1 cellular context compared by ENCODE assay signal in genomic region chr19:5719961-5720790, GRCh38.
TF ChIP-seq lines count a peak whose summit lies in the region.

TSS of gene CATSPERD (plus strand) at chr19:5720637. CDS start at chr19:5720738, 101 bp downstream.
A gene with protein sequence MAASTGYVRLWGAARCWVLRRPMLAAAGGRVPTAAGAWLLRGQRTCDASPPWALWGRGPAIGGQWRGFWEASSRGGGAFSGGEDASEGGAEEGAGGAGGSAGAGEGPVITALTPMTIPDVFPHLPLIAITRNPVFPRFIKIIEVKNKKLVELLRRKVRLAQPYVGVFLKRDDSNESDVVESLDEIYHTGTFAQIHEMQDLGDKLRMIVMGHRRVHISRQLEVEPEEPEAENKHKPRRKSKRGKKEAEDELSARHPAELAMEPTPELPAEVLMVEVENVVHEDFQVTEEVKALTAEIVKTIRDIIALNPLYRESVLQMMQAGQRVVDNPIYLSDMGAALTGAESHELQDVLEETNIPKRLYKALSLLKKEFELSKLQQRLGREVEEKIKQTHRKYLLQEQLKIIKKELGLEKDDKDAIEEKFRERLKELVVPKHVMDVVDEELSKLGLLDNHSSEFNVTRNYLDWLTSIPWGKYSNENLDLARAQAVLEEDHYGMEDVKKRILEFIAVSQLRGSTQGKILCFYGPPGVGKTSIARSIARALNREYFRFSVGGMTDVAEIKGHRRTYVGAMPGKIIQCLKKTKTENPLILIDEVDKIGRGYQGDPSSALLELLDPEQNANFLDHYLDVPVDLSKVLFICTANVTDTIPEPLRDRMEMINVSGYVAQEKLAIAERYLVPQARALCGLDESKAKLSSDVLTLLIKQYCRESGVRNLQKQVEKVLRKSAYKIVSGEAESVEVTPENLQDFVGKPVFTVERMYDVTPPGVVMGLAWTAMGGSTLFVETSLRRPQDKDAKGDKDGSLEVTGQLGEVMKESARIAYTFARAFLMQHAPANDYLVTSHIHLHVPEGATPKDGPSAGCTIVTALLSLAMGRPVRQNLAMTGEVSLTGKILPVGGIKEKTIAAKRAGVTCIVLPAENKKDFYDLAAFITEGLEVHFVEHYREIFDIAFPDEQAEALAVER (minus strand): TSS chr19:5720146. CDS start chr19:5720132, 14 bp downstream.

TF ChIP-seq in HepG2, 621 proteins besides CTCF, POLR2A, EP300 and RAD21 (continued from another document and continues in another):
- TF ChIP-seq ZNF766 (CRISPR knock-in tag; IDR thresholded peaks at IDR 0.05; ENCODE audit: borderline replicate concordance) (peak; percentile 71; the same call in 1 of the 2 replicates), POGZ (CRISPR knock-in tag; IDR thresholded peaks at IDR 0.05) (peak; percentile 87), ZC3H13 (CRISPR knock-in tag; IDR thresholded peaks at IDR 0.05) (peak; percentile 97), ZNF619 (CRISPR knock-in tag; IDR thresholded peaks at IDR 0.05) (peak; percentile 82; the same call in 1 of the 2 replicates), ZNF430 (CRISPR knock-in tag; IDR thresholded peaks at IDR 0.05) (peak; percentile 95), JDP2 (CRISPR knock-in tag; IDR thresholded peaks at IDR 0.05; ENCODE audit: borderline replicate concordance) (no peak), ZBTB3 (CRISPR knock-in tag; IDR thresholded peaks at IDR 0.05; ENCODE audit: borderline replicate concordance, low read depth) (no peak; the same call in 1 of the 2 replicates), ZFP36L2 (CRISPR knock-in tag; IDR thresholded peaks at IDR 0.05) (no peak), ZNF720 (CRISPR knock-in tag; IDR thresholded peaks at IDR 0.05) (no peak), HMGA1 (CRISPR knock-in tag; conservative IDR thresholded peaks at IDR 0.05) (no peak), HOXA9 (CRISPR knock-in tag; IDR thresholded peaks at IDR 0.05; ENCODE audit: borderline replicate concordance) (peak; percentile 91), MIER2 (CRISPR knock-in tag; IDR thresholded peaks at IDR 0.05) (peak; percentile 60; the same call in 1 of the 2 replicates), ISL2 (CRISPR knock-in tag; IDR thresholded peaks at IDR 0.05) (peak; percentile 54; the same call in 1 of the 2 replicates), ZNF234 (CRISPR knock-in tag; conservative IDR thresholded peaks at IDR 0.05) (peak; percentile 87; the same call in 1 of the 2 replicates), ZNF878 (CRISPR knock-in tag; IDR thresholded peaks at IDR 0.05) (0 out of 2 replicates have a peak, but pooled peaks have one; percentile 77), ZNF563 (CRISPR knock-in tag; IDR thresholded peaks at IDR 0.05) (peak; percentile 78), ZNF607 (CRISPR knock-in tag; IDR thresholded peaks at IDR 0.05; ENCODE audit: borderline replicate concordance) (peak; percentile 69; the same call in 1 of the 2 replicates), IKZF4 (CRISPR knock-in tag; IDR thresholded peaks at IDR 0.05; ENCODE audit: borderline replicate concordance, low read depth, not compliant biosample characterization) (peak; percentile 93), ZBTB44 (CRISPR knock-in tag; IDR thresholded peaks at IDR 0.05) (peak; percentile 41; the same call in 1 of the 2 replicates), ZNF746 (CRISPR knock-in tag; IDR thresholded peaks at IDR 0.05) (peak; percentile 62; the same call in 1 of the 2 replicates), KLF9 (CRISPR knock-in tag; IDR thresholded peaks at IDR 0.05; ENCODE audit: low read depth) (peak; percentile 87), TBL1XR1 (IDR thresholded peaks at IDR 0.05; ENCODE audit: borderline replicate concordance, low read length, partially characterized antibody) (no peak), MLXIP (CRISPR knock-in tag; IDR thresholded peaks at IDR 0.05; ENCODE audit: borderline replicate concordance) (peak; percentile 64; the same call in 1 of the 2 replicates), ZNF687 (CRISPR knock-in tag; IDR thresholded peaks at IDR 0.05) (peak; percentile 97), ZNF674 (CRISPR knock-in tag; IDR thresholded peaks at IDR 0.05; ENCODE audit: low read depth) (no peak; the same call in 1 of the 2 replicates), ZC3H4 (CRISPR knock-in tag; IDR thresholded peaks at IDR 0.05; ENCODE audit: borderline replicate concordance) (no peak), FLYWCH1 (CRISPR knock-in tag; IDR thresholded peaks at IDR 0.05) (no peak), POLR2G (IDR thresholded peaks at IDR 0.05; ENCODE audit: low read depth, low read length) (peak; percentile 96), SMAD9 (CRISPR knock-in tag; IDR thresholded peaks at IDR 0.05) (0 out of 2 replicates have a peak, but pooled peaks have one; percentile 70), ZNF552 (CRISPR knock-in tag; IDR thresholded peaks at IDR 0.05; ENCODE audit: borderline replicate concordance) (peak; percentile 66; the same call in 1 of the 2 replicates), ZKSCAN1 (IDR thresholded peaks at IDR 0.05; ENCODE audit: low read length) (no peak; the same call in 1 of the 2 replicates), ELF1 (CRISPR knock-in tag; IDR thresholded peaks at IDR 0.05) (peak; percentile 92), KAT8 (CRISPR knock-in tag; IDR thresholded peaks at IDR 0.05) (peak; percentile 98), RBM22 (optimal IDR thresholded peaks at IDR 0.05; ENCODE audit: low read length) (no peak), HNF4G (IDR thresholded peaks at IDR 0.05; ENCODE audit: borderline replicate concordance, low read depth, low read length) (no peak), HNF4G (CRISPR knock-in tag; IDR thresholded peaks at IDR 0.05; ENCODE audit: borderline replicate concordance, low read depth) (0 out of 2 replicates have a peak, but pooled peaks have one; percentile 36), ETV6 (CRISPR knock-in tag; conservative IDR thresholded peaks at IDR 0.05) (peak; percentile 51; the same call in 1 of the 2 replicates)
- TF ChIP-seq, protein P1, sequence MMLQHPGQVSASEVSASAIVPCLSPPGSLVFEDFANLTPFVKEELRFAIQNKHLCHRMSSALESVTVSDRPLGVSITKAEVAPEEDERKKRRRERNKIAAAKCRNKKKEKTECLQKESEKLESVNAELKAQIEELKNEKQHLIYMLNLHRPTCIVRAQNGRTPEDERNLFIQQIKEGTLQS (CRISPR knock-in tag; IDR thresholded peaks at IDR 0.05): no peak
- TF ChIP-seq, protein P2, sequence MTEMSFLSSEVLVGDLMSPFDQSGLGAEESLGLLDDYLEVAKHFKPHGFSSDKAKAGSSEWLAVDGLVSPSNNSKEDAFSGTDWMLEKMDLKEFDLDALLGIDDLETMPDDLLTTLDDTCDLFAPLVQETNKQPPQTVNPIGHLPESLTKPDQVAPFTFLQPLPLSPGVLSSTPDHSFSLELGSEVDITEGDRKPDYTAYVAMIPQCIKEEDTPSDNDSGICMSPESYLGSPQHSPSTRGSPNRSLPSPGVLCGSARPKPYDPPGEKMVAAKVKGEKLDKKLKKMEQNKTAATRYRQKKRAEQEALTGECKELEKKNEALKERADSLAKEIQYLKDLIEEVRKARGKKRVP (CRISPR knock-in tag; IDR thresholded peaks at IDR 0.05): peak in 1 of 2 experiments; percentile 85; a peak in 2 of 4 replicates
- TF ChIP-seq, protein P3, sequence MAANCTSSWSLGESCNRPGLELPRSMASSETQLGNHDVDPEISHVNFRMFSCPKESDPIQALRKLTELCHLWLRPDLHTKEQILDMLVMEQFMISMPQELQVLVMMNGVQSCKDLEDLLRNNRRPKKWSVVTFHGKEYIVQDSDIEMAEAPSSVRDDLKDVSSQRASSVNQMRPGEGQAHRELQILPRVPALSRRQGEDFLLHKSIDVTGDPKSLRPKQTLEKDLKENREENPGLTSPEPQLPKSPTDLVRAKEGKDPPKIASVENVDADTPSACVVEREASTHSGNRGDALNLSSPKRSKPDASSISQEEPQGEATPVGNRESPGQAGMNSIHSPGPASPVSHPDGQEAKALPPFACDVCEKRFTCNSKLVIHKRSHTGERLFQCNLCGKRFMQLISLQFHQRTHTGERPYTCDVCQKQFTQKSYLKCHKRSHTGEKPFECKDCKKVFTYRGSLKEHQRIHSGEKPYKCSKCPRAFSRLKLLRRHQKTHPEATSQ (CRISPR knock-in tag; IDR thresholded peaks at IDR 0.05; ENCODE audit: borderline replicate concordance): no peak
- TF ChIP-seq, protein P4, sequence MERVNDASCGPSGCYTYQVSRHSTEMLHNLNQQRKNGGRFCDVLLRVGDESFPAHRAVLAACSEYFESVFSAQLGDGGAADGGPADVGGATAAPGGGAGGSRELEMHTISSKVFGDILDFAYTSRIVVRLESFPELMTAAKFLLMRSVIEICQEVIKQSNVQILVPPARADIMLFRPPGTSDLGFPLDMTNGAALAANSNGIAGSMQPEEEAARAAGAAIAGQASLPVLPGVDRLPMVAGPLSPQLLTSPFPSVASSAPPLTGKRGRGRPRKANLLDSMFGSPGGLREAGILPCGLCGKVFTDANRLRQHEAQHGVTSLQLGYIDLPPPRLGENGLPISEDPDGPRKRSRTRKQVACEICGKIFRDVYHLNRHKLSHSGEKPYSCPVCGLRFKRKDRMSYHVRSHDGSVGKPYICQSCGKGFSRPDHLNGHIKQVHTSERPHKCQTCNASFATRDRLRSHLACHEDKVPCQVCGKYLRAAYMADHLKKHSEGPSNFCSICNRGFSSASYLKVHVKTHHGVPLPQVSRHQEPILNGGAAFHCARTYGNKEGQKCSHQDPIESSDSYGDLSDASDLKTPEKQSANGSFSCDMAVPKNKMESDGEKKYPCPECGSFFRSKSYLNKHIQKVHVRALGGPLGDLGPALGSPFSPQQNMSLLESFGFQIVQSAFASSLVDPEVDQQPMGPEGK (CRISPR knock-in tag; IDR thresholded peaks at IDR 0.05): peak; percentile 56; the same call in 1 of the 2 replicates
- TF ChIP-seq, protein P5, sequence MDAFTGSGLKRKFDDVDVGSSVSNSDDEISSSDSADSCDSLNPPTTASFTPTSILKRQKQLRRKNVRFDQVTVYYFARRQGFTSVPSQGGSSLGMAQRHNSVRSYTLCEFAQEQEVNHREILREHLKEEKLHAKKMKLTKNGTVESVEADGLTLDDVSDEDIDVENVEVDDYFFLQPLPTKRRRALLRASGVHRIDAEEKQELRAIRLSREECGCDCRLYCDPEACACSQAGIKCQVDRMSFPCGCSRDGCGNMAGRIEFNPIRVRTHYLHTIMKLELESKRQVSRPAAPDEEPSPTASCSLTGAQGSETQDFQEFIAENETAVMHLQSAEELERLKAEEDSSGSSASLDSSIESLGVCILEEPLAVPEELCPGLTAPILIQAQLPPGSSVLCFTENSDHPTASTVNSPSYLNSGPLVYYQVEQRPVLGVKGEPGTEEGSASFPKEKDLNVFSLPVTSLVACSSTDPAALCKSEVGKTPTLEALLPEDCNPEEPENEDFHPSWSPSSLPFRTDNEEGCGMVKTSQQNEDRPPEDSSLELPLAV (CRISPR knock-in tag; conservative IDR thresholded peaks at IDR 0.05; ENCODE audit: low read depth): peak; percentile 80; the same call in 1 of the 2 replicates
